ENCODE assay signal across 8 cellular contexts in the genomic region with DNA sequence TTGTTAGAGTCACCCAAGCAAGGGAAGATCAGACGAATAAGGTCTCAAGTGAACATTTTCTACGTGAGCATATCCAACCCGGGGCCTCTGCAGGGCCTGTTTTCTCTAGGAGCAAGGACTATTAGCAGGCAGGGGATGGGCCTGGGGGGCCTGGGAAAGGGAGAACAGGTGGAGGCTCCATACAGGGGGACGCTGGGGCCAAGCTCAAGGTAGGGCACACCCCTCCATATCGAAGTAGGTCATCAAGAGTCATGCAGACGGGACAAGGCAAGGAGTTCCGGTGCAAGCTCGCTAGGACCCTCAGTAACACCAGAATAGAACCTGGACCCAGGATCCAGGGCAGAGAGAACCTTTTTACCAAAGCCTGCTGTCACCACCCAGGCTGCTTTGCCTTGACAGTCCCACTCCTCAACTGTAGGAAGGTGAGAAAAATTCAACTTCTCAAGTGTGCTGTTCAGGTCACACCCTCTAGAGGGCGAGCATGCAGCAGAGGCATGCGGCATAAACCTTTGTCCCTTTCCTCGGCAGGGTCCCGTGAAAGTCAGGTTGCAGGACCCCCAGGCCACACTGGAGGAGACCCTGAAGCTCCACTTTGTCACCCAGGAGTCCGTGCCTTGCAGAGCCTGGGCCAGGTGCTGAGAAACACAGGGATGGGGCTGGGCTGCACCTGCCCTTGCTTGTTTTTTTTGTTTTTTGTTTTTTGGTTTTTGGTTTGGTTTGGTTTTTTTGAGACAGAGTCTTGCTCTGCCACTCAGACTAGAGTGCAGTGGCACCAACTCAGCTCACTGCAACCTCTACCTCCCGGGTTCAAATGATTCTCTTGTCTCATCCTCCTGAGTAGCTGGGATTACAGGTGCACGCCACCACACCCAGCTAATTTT. TPM values are rescaled to one million over a fixed set of nuclear protein-coding genes. Genes with fewer than 3 reads are reported as not detected.
DNase-seq lines count a peak whose midpoint lies in the region; ATAC-seq and TF ChIP-seq lines count a peak whose summit lies in the region.

No MANE protein-coding gene starts in this region.

- H3K4me1 ChIP-seq in spleen: peaks cover 0 to 29% (median 10%) of the 10 kb centered on the region in 6 donors

- peak; percentile 69 for TF ChIP-seq CTCF in fibroblast of villous mesenchyme (IDR thresholded peaks at IDR 0.05; ENCODE audit: insufficient read depth, low read depth, low read length)
- peak in 8 of 11 experiments; percentile 57 to 84 (median 78) for TF ChIP-seq CTCF in spleen (IDR thresholded peaks at IDR 0.05 in 8 of 11, conservative IDR thresholded peaks at IDR 0.05 in 3 of 11)

- H3K27ac ChIP-seq in spleen: no peak overlapping the region

- H3K4me3 ChIP-seq in fibroblast of villous mesenchyme (ENCODE audit: low read depth, low read length): no peak overlapping the region
- H3K4me3 ChIP-seq in spleen: no peak overlapping the region

- intact Hi-C loops in spleen (cut with DNase I; ENCODE audit: low total_unique reads): no loop called here

- no peak for ATAC-seq in GM18907 (IDR thresholded peaks at IDR 0.05; ENCODE audit: unreplicated experiment)

- H3K36me3 ChIP-seq in spleen: no peaks in the 10 kb centered on the region

- TF ChIP-seq POLR2A in spleen (IDR thresholded peaks at IDR 0.05): no peak

- DNase-seq in NCI-H1436 (lab: John Stamatoyannopoulos, UW) (peak; percentile 56), NCI-H1436 treated with DMSO at 0.1 percent for 48 hours (lab: John Stamatoyannopoulos, UW) (no peak), NCI-H2171 treated with DMSO at 0.1 percent for 48 hours (lab: John Stamatoyannopoulos, UW) (peak; percentile 28), activated T-cell treated with anti-CD3 and anti-CD28 coated beads for 24 hours (ENCODE audit: low read depth) (peak; percentile 39), fibroblast of villous mesenchyme (ENCODE audit: low read depth) (peak; percentile 10), spleen (peak; percentile 74), DMS153 (lab: John Stamatoyannopoulos, UW) (no peak)

- no peaks in the 10 kb centered on the region for H3K9me3 ChIP-seq in spleen

- 44 to 54% (median 46%) methylated on average over 14 to 15 of the region's 15 CpGs; no CpG with 5 or more reads in 1 of the 5 donors for whole genome bisulfite sequencing in spleen, 5 donors

- H3K27me3 ChIP-seq in spleen (replicated peaks in 1 of 7): peaks cover 0 to 28% (median 0%) of the 10 kb centered on the region in 7 donors

RNA-seq across cellular contexts. Expression of gene APOBEC3B, which starts 8.6 kb away (rescaled TPM):
- 2.2 and 3.2 TPM in 2 replicates for total RNA-seq in fibroblast of villous mesenchyme
- total RNA-seq in spleen: 10 to 100 TPM in 1 of 7 donors, 1 to 10 TPM in 5, not detected in 1; 2.5 to 14.0 (median 7.2) TPM
- polyA plus RNA-seq in spleen: 1 to 10 TPM; 1.2 to 3.7 (median 2.1) TPM

RNA-seq across cellular contexts. Expression of gene APOBEC3A, which starts 16.1 kb away (rescaled TPM):
- total RNA-seq in fibroblast of villous mesenchyme (not detected in 2 replicates), spleen (100 to 1,000 TPM in 2 of 7 donors, 10 to 100 TPM in 5; 18.6 to 163 (median 68.0) TPM)
- 1 to 10 TPM; 1.2 to 5.6 (median 3.9) TPM for polyA plus RNA-seq in spleen

RNA-seq across cellular contexts. Expression of gene APOBEC3C, which starts 40.5 kb away (rescaled TPM):
- total RNA-seq in fibroblast of villous mesenchyme (11.9 and 16.4 TPM in 2 replicates), spleen (10 to 100 TPM; 23.5 to 72.4 (median 54.2) TPM)
- 10 to 100 TPM; 42.8 to 60.3 (median 45.2) TPM for polyA plus RNA-seq in spleen

RNA-seq across cellular contexts. Expression of gene APOBEC3D, which starts 47.4 kb away (rescaled TPM):
- total RNA-seq in fibroblast of villous mesenchyme (2.9 and 4.3 TPM in 2 replicates), spleen (10 to 100 TPM; 14.8 to 23.6 (median 17.6) TPM)
- polyA plus RNA-seq in spleen: 10 to 100 TPM in 1 of 3 donors, 1 to 10 TPM in 2; 4.5 to 12.7 (median 6.8) TPM

Comparison
In these comparisons a context has a peak if more than half of its experiments do, and no peak if none do; other contexts are left out.
1. DNase-seq: peak in NCI-H1436 (single experiment), NCI-H2171 treated with DMSO at 0.1 percent for 48 hours (single experiment), activated T-cell treated with anti-CD3 and anti-CD28 coated beads for 24 hours (single experiment), fibroblast of villous mesenchyme (single experiment) and spleen (single experiment); none in NCI-H1436 treated with DMSO at 0.1 percent for 48 hours (single experiment) and DMS153 (single experiment).
2. RNA of gene APOBEC3A, which starts 16.1 kb away (total RNA-seq): 18.6 to 163 TPM in spleen; not detected in fibroblast of villous mesenchyme; every median in the first group is over 10 times any median in the second.